ENCODE assay signal across 1 cellular context in the genomic region with DNA sequence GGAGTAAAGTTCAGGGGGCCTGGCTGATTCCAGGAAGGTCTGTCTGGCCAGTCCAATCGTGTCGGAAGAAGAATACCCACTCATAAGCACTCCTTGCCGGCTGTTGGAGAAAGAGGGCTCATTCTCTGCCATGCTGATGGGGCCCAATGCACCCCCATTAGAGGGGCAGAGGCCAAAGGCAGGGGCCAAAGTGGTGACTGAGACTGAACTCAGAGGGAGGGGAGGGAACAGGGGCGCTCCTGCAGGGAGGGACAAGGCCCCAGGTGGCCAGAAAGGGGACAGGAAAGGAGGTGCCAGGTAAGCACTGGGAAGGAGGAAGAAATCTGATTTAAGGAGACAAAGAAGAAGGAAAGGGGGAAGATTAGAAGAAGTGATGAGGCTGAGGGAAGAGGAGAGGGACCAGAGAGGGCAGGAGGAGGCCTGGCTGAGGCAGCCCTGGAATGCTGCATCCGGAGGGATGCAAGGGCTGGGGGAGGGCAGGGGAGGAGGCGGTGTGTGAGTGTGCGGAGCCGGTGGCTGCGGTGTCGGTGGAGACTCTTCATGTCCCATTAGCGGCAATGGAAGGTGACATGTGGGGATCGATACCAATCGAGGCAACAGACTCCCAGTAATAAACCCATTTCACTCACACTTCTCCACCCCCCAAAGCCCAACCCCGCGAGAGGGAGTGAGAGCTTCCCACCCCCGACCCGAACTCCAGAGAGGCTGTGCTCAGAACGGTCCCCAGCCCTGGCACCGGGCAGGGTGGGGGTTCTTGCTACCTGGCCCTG.
TF ChIP-seq lines count a peak whose summit lies in the region.

No MANE protein-coding gene starts in this region.

TF ChIP-seq in IMR-90, 13 proteins besides CTCF, POLR2A, EP300 and RAD21:
- TF ChIP-seq, protein P1, sequence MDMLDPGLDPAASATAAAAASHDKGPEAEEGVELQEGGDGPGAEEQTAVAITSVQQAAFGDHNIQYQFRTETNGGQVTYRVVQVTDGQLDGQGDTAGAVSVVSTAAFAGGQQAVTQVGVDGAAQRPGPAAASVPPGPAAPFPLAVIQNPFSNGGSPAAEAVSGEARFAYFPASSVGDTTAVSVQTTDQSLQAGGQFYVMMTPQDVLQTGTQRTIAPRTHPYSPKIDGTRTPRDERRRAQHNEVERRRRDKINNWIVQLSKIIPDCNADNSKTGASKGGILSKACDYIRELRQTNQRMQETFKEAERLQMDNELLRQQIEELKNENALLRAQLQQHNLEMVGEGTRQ (IDR thresholded peaks at IDR 0.05; ENCODE audit: low read depth, low read length), result no peak
- no peak for TF ChIP-seq CHD1 (IDR thresholded peaks at IDR 0.05; ENCODE audit: low read depth, low read length)
- no peak for TF ChIP-seq MXI1 (IDR thresholded peaks at IDR 0.05; ENCODE audit: borderline replicate concordance, low read depth, low read length)
- no peak for TF ChIP-seq MAFK (IDR thresholded peaks at IDR 0.05; ENCODE audit: low read depth, low read length)
- TF ChIP-seq MAZ (IDR thresholded peaks at IDR 0.05; ENCODE audit: borderline replicate concordance, low read depth, low read length), result no peak
- TF ChIP-seq SMC3 (IDR thresholded peaks at IDR 0.05; ENCODE audit: low read depth, low read length), result no peak
- no peak for TF ChIP-seq RCOR1 (IDR thresholded peaks at IDR 0.05; ENCODE audit: insufficient replicate concordance, low read length)
- TF ChIP-seq, protein P2, sequence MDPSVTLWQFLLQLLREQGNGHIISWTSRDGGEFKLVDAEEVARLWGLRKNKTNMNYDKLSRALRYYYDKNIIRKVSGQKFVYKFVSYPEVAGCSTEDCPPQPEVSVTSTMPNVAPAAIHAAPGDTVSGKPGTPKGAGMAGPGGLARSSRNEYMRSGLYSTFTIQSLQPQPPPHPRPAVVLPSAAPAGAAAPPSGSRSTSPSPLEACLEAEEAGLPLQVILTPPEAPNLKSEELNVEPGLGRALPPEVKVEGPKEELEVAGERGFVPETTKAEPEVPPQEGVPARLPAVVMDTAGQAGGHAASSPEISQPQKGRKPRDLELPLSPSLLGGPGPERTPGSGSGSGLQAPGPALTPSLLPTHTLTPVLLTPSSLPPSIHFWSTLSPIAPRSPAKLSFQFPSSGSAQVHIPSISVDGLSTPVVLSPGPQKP (IDR thresholded peaks at IDR 0.05; ENCODE audit: borderline replicate concordance, low read depth, low read length), result no peak
- TF ChIP-seq BHLHE40 (IDR thresholded peaks at IDR 0.05; ENCODE audit: low read depth, low read length), result no peak
- no peak for TF ChIP-seq CEBPB (IDR thresholded peaks at IDR 0.05; ENCODE audit: low read depth, low read length)
- TF ChIP-seq FOS (IDR thresholded peaks at IDR 0.05; ENCODE audit: low read depth, low read length), result no peak
- no peak for TF ChIP-seq NFE2L2 (IDR thresholded peaks at IDR 0.05; ENCODE audit: low read depth, low read length)
- no peak for TF ChIP-seq RFX5 (IDR thresholded peaks at IDR 0.05; ENCODE audit: low read depth, low read length)
